In the genomic region with DNA sequence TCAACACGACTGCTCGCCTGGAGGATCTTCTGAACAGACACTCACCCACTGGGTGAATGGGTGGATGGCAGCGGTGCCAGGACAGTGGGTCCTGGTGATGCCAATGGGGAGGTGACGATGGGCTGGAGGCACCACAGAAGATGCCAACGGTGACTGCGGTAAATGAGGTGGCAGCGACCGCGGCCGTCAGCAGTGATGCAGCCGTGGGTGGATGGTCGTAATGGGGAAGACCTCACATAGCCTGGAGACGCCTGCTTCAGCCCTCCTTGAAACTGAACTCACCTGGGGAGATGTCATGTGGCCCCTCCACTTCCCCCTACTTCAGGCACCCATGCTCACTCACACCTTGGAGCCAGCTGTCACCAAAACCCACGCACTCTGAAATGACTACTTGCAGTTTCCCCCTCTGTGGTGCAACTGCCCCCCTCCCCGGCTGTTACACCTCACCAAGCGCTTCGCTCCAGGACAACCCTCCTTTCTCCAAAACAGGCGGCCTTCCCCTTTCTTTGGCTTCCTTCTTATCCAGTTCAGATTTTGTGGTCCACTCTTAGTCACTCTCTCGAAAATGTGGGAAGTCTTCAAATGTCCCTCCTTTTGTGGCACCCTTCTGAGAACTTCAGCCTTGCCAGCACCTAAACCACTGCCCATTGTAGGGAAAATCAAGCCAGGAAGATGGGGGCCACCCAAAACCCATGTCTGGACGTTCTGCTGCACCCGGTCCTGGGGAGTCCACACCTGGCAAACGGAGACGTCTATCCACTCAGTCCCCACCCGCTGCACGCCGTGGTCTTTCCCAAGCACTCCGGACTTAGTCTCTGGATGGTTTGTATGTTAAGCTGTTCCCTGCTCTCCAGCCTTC, we compare ENCODE assay signal across 10 cellular contexts. TPM values are rescaled to one million over a fixed set of nuclear protein-coding genes. Genes with fewer than 3 reads are reported as not detected.
A peak's percentile ranks its signal among the peaks of the same experiment; 100 is the strongest.
DNase-seq lines count a peak whose midpoint lies in the region; ATAC-seq and TF ChIP-seq lines count a peak whose summit lies in the region.
"Had no signal": no experiment of that assay in that cellular context is flagged by ENCODE, and none has a peak within 500 bp of the region (broad histone marks: within the 10 kb centered on the region; RNA-seq: fewer than 3 reads in every experiment).

No MANE protein-coding gene starts in this region.

- WGBS in prostate gland: 74% methylated on average over 26 of the region's 27 CpGs

- intact Hi-C loops in prostate gland (cut with DNase I): no loop called here

- H3K4me1 Mint-ChIP-seq in activated CD4-positive, alpha-beta T cell treated with anti-CD3 and anti-CD28 coated beads, Interleukin-2, amount 10 ng/mL, durations not matched to agents 7 days and 5 days: peaks cover 12% of the 10 kb centered on the region

- POLR2A ChIA-PET in activated CD4-positive, alpha-beta T cell treated with anti-CD3 and anti-CD28 coated beads, Interleukin-2, amount 10 ng/mL, durations not matched to agents 7 days and 5 days (lab: Charles Lee): no interaction called here

- no peaks in the 10 kb centered on the region for H3K9me3 ChIP-seq in prostate gland
- H3K9me3 ChIP-seq: sigmoid colon had no signal

- H3K9me3 Mint-ChIP-seq in activated CD4-positive, alpha-beta T cell treated with anti-CD3 and anti-CD28 coated beads, Interleukin-2, amount 10 ng/mL, durations not matched to agents 7 days and 5 days: no peaks in the 10 kb centered on the region

- TF ChIP-seq CTCF in prostate gland (IDR thresholded peaks at IDR 0.05): no peak

- peaks cover 19% of the 10 kb centered on the region for H3K27me3 Mint-ChIP-seq in activated CD4-positive, alpha-beta T cell treated with anti-CD3 and anti-CD28 coated beads, Interleukin-2, amount 10 ng/mL, durations not matched to agents 7 days and 5 days

- no peak overlapping the region for H3K27ac ChIP-seq in prostate gland
- H3K27ac ChIP-seq: sigmoid colon had no signal

- H3K36me3 Mint-ChIP-seq in activated CD4-positive, alpha-beta T cell treated with anti-CD3 and anti-CD28 coated beads, Interleukin-2, amount 10 ng/mL, durations not matched to agents 7 days and 5 days (ENCODE audit: low read depth): no peaks in the 10 kb centered on the region

- DNase-seq in activated CD4-positive, alpha-beta T cell treated with anti-CD3 and anti-CD28 coated beads, Interleukin-2, amount 50 U/mL, for 48 hours: peak; percentile 67 to 75
- DNase-seq in activated CD4-positive, alpha-beta T cell treated with anti-CD3 and anti-CD28 coated beads, Interleukin-2, amount 10 ng/mL, durations not matched to agents 7 days and 5 days: no peak
- DNase-seq in activated CD8-positive, alpha-beta memory T cell treated with anti-CD3 and anti-CD28 coated beads, Interleukin-2, amount 50 U/mL, for 24 hours (ENCODE audit: extremely low read depth): peak; percentile 27
- peak; percentile 50 to 79 for DNase-seq in stimulated activated CD8-positive, alpha-beta memory T cell treated with anti-CD3 and anti-CD28 coated beads, Interleukin-7, amount 100 ng/mL, for 48 hours (ENCODE audit: extremely low read depth in 1 of 2, low read depth in 1 of 2)
- DNase-seq in occipital lobe (lab: John Stamatoyannopoulos, UW) (no peak), prostate gland (ENCODE audit: low spot score) (no peak), UCSD-AML1 (lab: John Stamatoyannopoulos, UW; ENCODE audit: unreplicated experiment) (no peak)
- DNase-seq: sigmoid colon had no signal

- peaks cover 6% of the 10 kb centered on the region for H3K27me3 ChIP-seq in prostate gland (replicated peaks; ENCODE audit: insufficient read depth)

- H3K27ac Mint-ChIP-seq in activated CD4-positive, alpha-beta T cell treated with anti-CD3 and anti-CD28 coated beads, Interleukin-2, amount 10 ng/mL, durations not matched to agents 7 days and 5 days: no peak overlapping the region

- H3K36me3 ChIP-seq in prostate gland: no peaks in the 10 kb centered on the region
- H3K36me3 ChIP-seq: sigmoid colon had no signal

- no peak for TF ChIP-seq POLR2A in prostate gland (IDR thresholded peaks at IDR 0.05)

- CTCF ChIA-PET in activated CD4-positive, alpha-beta T cell treated with anti-CD3 and anti-CD28 coated beads, Interleukin-2, amount 10 ng/mL, durations not matched to agents 7 days and 5 days (lab: Charles Lee): interaction anchor here (0.7 kb wide), 1 partner anchor 11 kb away, joined by 3 read pairs; no protein-coding TSS in a partner anchor

- ATAC-seq in HG02852 (IDR thresholded peaks at IDR 0.05; ENCODE audit: unreplicated experiment): peak; percentile 78

- H3K4me3 Mint-ChIP-seq in activated CD4-positive, alpha-beta T cell treated with anti-CD3 and anti-CD28 coated beads, Interleukin-2, amount 10 ng/mL, durations not matched to agents 7 days and 5 days: no peak overlapping the region

- H3K4me3 ChIP-seq in prostate gland: no peak overlapping the region
- H3K4me3 ChIP-seq: sigmoid colon had no signal

- peaks cover 5% of the 10 kb centered on the region for H3K4me1 ChIP-seq in prostate gland (replicated peaks)

RNA-seq across cellular contexts. Expression of gene ABHD16B, which starts 10.4 kb away (rescaled TPM):
- not detected for total RNA-seq in activated CD4-positive, alpha-beta T cell treated with anti-CD3 and anti-CD28 coated beads, Interleukin-2, amount 10 ng/mL, durations not matched to agents 7 days and 5 days
- total RNA-seq in occipital lobe: not detected
- 1 to 10 TPM in 1 of 2 donors, not detected in 1; 1.6 TPM for total RNA-seq in prostate gland
- total RNA-seq: glomerular endothelial cell, sigmoid colon had no signal

RNA-seq across cellular contexts. Expression of gene TPD52L2, which starts 14.2 kb away (rescaled TPM):
- 10 to 100 TPM; 39.6 to 41.6 TPM for total RNA-seq in activated CD4-positive, alpha-beta T cell treated with anti-CD3 and anti-CD28 coated beads, Interleukin-2, amount 10 ng/mL, durations not matched to agents 7 days and 5 days
- total RNA-seq in occipital lobe (20.3 TPM), prostate gland (100 to 1,000 TPM; 105 to 127 TPM)

RNA-seq across cellular contexts. Expression of gene ZBTB46, which starts 19.9 kb away (rescaled TPM):
- not detected for total RNA-seq in activated CD4-positive, alpha-beta T cell treated with anti-CD3 and anti-CD28 coated beads, Interleukin-2, amount 10 ng/mL, durations not matched to agents 7 days and 5 days
- total RNA-seq in occipital lobe (21.5 TPM), prostate gland (10 to 100 TPM in 1 of 2 donors, 1 to 10 TPM in 1; 7.9 to 12.2 TPM)

RNA-seq across cellular contexts. Expression of gene DNAJC5, which starts 44.0 kb away (rescaled TPM):
- 10 to 100 TPM; 54.0 to 58.7 TPM for total RNA-seq in activated CD4-positive, alpha-beta T cell treated with anti-CD3 and anti-CD28 coated beads, Interleukin-2, amount 10 ng/mL, durations not matched to agents 7 days and 5 days
- total RNA-seq in occipital lobe (99.7 TPM), prostate gland (10 to 100 TPM; 44.4 to 66.6 TPM)

Comparison
In these comparisons a context has a peak if more than half of its experiments do, and no peak if none do; other contexts are left out.
1. DNase-seq: peak in activated CD4-positive, alpha-beta T cell treated with anti-CD3 and anti-CD28 coated beads, Interleukin-2, amount 50 U/mL, for 48 hours (2 of 2), activated CD8-positive, alpha-beta memory T cell treated with anti-CD3 and anti-CD28 coated beads, Interleukin-2, amount 50 U/mL, for 24 hours (single experiment) and stimulated activated CD8-positive, alpha-beta memory T cell treated with anti-CD3 and anti-CD28 coated beads, Interleukin-7, amount 100 ng/mL, for 48 hours (2 of 2); none in activated CD4-positive, alpha-beta T cell treated with anti-CD3 and anti-CD28 coated beads, Interleukin-2, amount 10 ng/mL, durations not matched to agents 7 days and 5 days (single experiment), occipital lobe (single experiment), prostate gland (single experiment) and UCSD-AML1 (single experiment).
2. RNA of gene ZBTB46, which starts 19.9 kb away (total RNA-seq): 21.5 TPM in occipital lobe (single experiment) and 7.9 to 12.2 TPM in prostate gland; not detected in activated CD4-positive, alpha-beta T cell treated with anti-CD3 and anti-CD28 coated beads, Interleukin-2, amount 10 ng/mL, durations not matched to agents 7 days and 5 days; every median in the first group is over 4 times any median in the second.